ENCODE assay signal across 10 cellular contexts in genomic region chr6:96542702-96543101, GRCh38. TPM values are rescaled to one million over a fixed set of nuclear protein-coding genes. Genes with fewer than 3 reads are reported as not detected.
DNase-seq lines count a peak whose midpoint lies in the region; ATAC-seq and TF ChIP-seq lines count a peak whose summit lies in the region.
"Had no signal": no experiment of that assay in that cellular context is flagged by ENCODE, and none has a peak within 500 bp of the region (broad histone marks: within the 10 kb centered on the region; RNA-seq: fewer than 3 reads in every experiment).

No MANE protein-coding gene starts in this region.

- H3K4me3 ChIP-seq in adrenal gland: no peak overlapping the region

- H3K9me3 Mint-ChIP-seq in progenitor cell of endocrine pancreas (ENCODE audit: low read depth): peaks cover 7% of the 10 kb centered on the region
- H3K9me3 Mint-ChIP-seq: CD8-positive, alpha-beta memory T cell had no signal

- no peaks in the 10 kb centered on the region for H3K27me3 Mint-ChIP-seq in progenitor cell of endocrine pancreas
- H3K27me3 Mint-ChIP-seq: CD8-positive, alpha-beta memory T cell had no signal

- no peak overlapping the region for H3K27ac Mint-ChIP-seq in progenitor cell of endocrine pancreas

- DNase-seq in SHP77 (lab: John Stamatoyannopoulos, UW): peak; percentile 2 to 17
- no peak for DNase-seq in SHP77 treated with DMSO at 0.1 percent for 48 hours (lab: John Stamatoyannopoulos, UW)
- DNase-seq in adrenal gland: no peak
- DNase-seq in progenitor cell of endocrine pancreas (ENCODE audit: low spot score, unreplicated experiment): no peak
- no peak for DNase-seq in T1000 (lab: John Stamatoyannopoulos, UW)

- no peaks in the 10 kb centered on the region for H3K9me3 ChIP-seq in adrenal gland (replicated peaks in 1 of 3)

- H3K36me3 Mint-ChIP-seq in progenitor cell of endocrine pancreas (ENCODE audit: insufficient read depth): peaks cover 30% of the 10 kb centered on the region

- H3K27me3 ChIP-seq in adrenal gland: no peaks in the 10 kb centered on the region

- no peak for TF ChIP-seq POLR2A in adrenal gland (IDR thresholded peaks at IDR 0.05)

- no peak overlapping the region for H3K4me3 Mint-ChIP-seq in progenitor cell of endocrine pancreas (ENCODE audit: low read depth)
- H3K4me3 Mint-ChIP-seq: CD8-positive, alpha-beta memory T cell had no signal

- H3K36me3 ChIP-seq in adrenal gland (replicated peaks in 1 of 2): peaks cover 0 to 64% of the 10 kb centered on the region in 2 donors

- no peak overlapping the region for H3K27ac ChIP-seq in adrenal gland
- H3K27ac ChIP-seq: HL-60 had no signal

- H3K4me1 ChIP-seq in adrenal gland (replicated peaks in 1 of 2): peaks cover 0 to 7% of the 10 kb centered on the region in 2 donors

- peak in 5 of 6 experiments; percentile 15 to 42 (median 25) for TF ChIP-seq CTCF in adrenal gland (IDR thresholded peaks at IDR 0.05)
- TF ChIP-seq CTCF in progenitor cell of endocrine pancreas (IDR thresholded peaks at IDR 0.05; ENCODE audit: unreplicated experiment): peak; percentile 52

- intact Hi-C loops in adrenal gland (cut with DNase I): no loop called here

- ATAC-seq in HG03354 (IDR thresholded peaks at IDR 0.05; ENCODE audit: poor library complexity, severe bottlenecking, unreplicated experiment): peak; percentile 77
- ATAC-seq in HG03565 (IDR thresholded peaks at IDR 0.05; ENCODE audit: unreplicated experiment): no peak
- no peak for ATAC-seq in HG03439 (IDR thresholded peaks at IDR 0.05; ENCODE audit: unreplicated experiment)

- H3K4me1 Mint-ChIP-seq in progenitor cell of endocrine pancreas (ENCODE audit: low read depth): peaks cover 9% of the 10 kb centered on the region

RNA-seq across cellular contexts. Expression of gene FHL5, which starts 20.2 kb away (rescaled TPM):
- 10 to 100 TPM in 7 of 8 donors, 1 to 10 TPM in 1; 9.0 to 48.1 (median 17.0) TPM for total RNA-seq in adrenal gland
- 10 to 100 TPM in 1 of 3 donors, 1 to 10 TPM in 2; 6.4 to 11.2 (median 7.1) TPM for polyA plus RNA-seq in adrenal gland
- not detected in 2 replicates for total RNA-seq in progenitor cell of endocrine pancreas
- total RNA-seq: CD8-positive, alpha-beta memory T cell had no signal
- polyA plus RNA-seq: CD8-positive, alpha-beta memory T cell had no signal

RNA-seq across cellular contexts. Expression of gene UFL1, which starts 21.1 kb away (rescaled TPM):
- total RNA-seq in adrenal gland: 10 to 100 TPM; 20.0 to 36.6 (median 32.5) TPM
- 10 to 100 TPM; 19.7 to 54.4 (median 20.8) TPM for polyA plus RNA-seq in adrenal gland
- 20.7 and 22.9 TPM in 2 replicates for total RNA-seq in progenitor cell of endocrine pancreas

Comparison
In these comparisons a context has a peak if more than half of its experiments do, and no peak if none do; other contexts are left out.
1. DNase-seq: peak in SHP77 (2 of 2); none in SHP77 treated with DMSO at 0.1 percent for 48 hours (single experiment), adrenal gland (0 of 7), progenitor cell of endocrine pancreas (single experiment) and T1000 (single experiment).